16 cellular contexts compared by ENCODE assay signal in genomic region chr2:121520641-121520994, GRCh38. TPM values are rescaled to one million over a fixed set of nuclear protein-coding genes. Genes with fewer than 3 reads are reported as not detected.
DNase-seq lines count a peak whose midpoint lies in the region; ATAC-seq and TF ChIP-seq lines count a peak whose summit lies in the region.
"Had no signal": no experiment of that assay in that cellular context is flagged by ENCODE, and none has a peak within 500 bp of the region (broad histone marks: within the 10 kb centered on the region; RNA-seq: fewer than 3 reads in every experiment).

No MANE protein-coding gene starts in this region.

- peak overlapping the region; percentile 47 for H3K27ac Mint-ChIP-seq in activated T-cell treated with anti-CD3 and anti-CD28 coated beads, Interleukin-2, amount 50 U/mL, for 24 hours
- peak overlapping the region; percentile 64 for H3K27ac Mint-ChIP-seq in nephron progenitor cell

- no peak overlapping the region for H3K4me3 Mint-ChIP-seq in activated T-cell treated with anti-CD3 and anti-CD28 coated beads, Interleukin-2, amount 50 U/mL, for 24 hours
- no peak overlapping the region for H3K4me3 Mint-ChIP-seq in nephron progenitor cell

- peak overlapping the region; percentile 66 to 98 (median 96) for H3K27ac ChIP-seq in dorsolateral prefrontal cortex
- H3K27ac ChIP-seq in substantia nigra (ENCODE audit: low read depth, low read length, poor library complexity, severe bottlenecking): peak overlapping the region; percentile 94
- H3K27ac ChIP-seq: BLaER1 treated with 17β-estradiol and CSF1 and Interleukin-3, amounts not matched to agents 10 nM and 100 nM; PC-9 had no signal

- no peaks in the 10 kb centered on the region for H3K27me3 ChIP-seq in dorsolateral prefrontal cortex
- H3K27me3 ChIP-seq: BLaER1 treated with 17β-estradiol and CSF1 and Interleukin-3, amounts not matched to agents 10 nM and 100 nM had no signal

- DNase-seq in activated T-cell treated with anti-CD3 and anti-CD28 coated beads, Interleukin-2, amount 50 U/mL, for 24 hours: no peak
- DNase-seq in activated T-cell treated with anti-CD3 and anti-CD28 coated beads, Interleukin-2, amount 50 U/mL, for 48 hours: no peak
- no peak for DNase-seq in dorsolateral prefrontal cortex
- no peak for DNase-seq in nephron progenitor cell
- peak in 1 of 49 donors; percentile 13 for DNase-seq in substantia nigra (lab: John Stamatoyannopoulos, UW)
- no peak for DNase-seq in NOMO-1 treated with DMSO at 0.1 percent for 48 hours (lab: John Stamatoyannopoulos, UW; ENCODE audit: unreplicated experiment)
- DNase-seq: DMS 273 treated with DMSO at 0.1 percent for 48 hours, GOT3, KBM-7, NCI-H226, NCI-H69, PC-9 had no signal

- no peaks in the 10 kb centered on the region for H3K27me3 Mint-ChIP-seq in activated T-cell treated with anti-CD3 and anti-CD28 coated beads, Interleukin-2, amount 50 U/mL, for 24 hours
- H3K27me3 Mint-ChIP-seq in nephron progenitor cell (ENCODE audit: low read depth, poor library complexity): no peaks in the 10 kb centered on the region

- H3K36me3 Mint-ChIP-seq in activated T-cell treated with anti-CD3 and anti-CD28 coated beads, Interleukin-2, amount 50 U/mL, for 24 hours (ENCODE audit: low read depth): peaks cover 93% of the 10 kb centered on the region
- H3K36me3 Mint-ChIP-seq in nephron progenitor cell (ENCODE audit: low read depth): peaks cover 35% of the 10 kb centered on the region

- no peak for ATAC-seq in GM18498 (IDR thresholded peaks at IDR 0.05; ENCODE audit: unreplicated experiment)
- ATAC-seq in HG02623 (IDR thresholded peaks at IDR 0.05; ENCODE audit: unreplicated experiment): no peak

- H3K4me3 ChIP-seq in dorsolateral prefrontal cortex: peak overlapping the region in 2 of 59 donors; percentile 16 to 24
- H3K4me3 ChIP-seq: BLaER1 treated with 17β-estradiol and CSF1 and Interleukin-3, amounts not matched to agents 10 nM and 100 nM; PC-9 had no signal

- TF ChIP-seq CTCF in dorsolateral prefrontal cortex (IDR thresholded peaks at IDR 0.05 in 54 of 56, conservative IDR thresholded peaks at IDR 0.05 in 2 of 56; ENCODE audit: low read depth in 1 of 56, partially characterized antibody in 56 of 56): no peak
- no peak for TF ChIP-seq CTCF in nephron progenitor cell (IDR thresholded peaks at IDR 0.05)

- H3K4me1 Mint-ChIP-seq in activated T-cell treated with anti-CD3 and anti-CD28 coated beads, Interleukin-2, amount 50 U/mL, for 24 hours (ENCODE audit: low read depth): peaks cover 21% of the 10 kb centered on the region
- H3K4me1 Mint-ChIP-seq in nephron progenitor cell: peaks cover 12% of the 10 kb centered on the region

- intact Hi-C loops in dorsolateral prefrontal cortex (cut with DNase I): no loop called here

- H3K9me3 Mint-ChIP-seq in activated T-cell treated with anti-CD3 and anti-CD28 coated beads, Interleukin-2, amount 50 U/mL, for 24 hours: no peaks in the 10 kb centered on the region
- no peaks in the 10 kb centered on the region for H3K9me3 Mint-ChIP-seq in nephron progenitor cell

RNA-seq across cellular contexts. Expression of gene RNU4ATAC, which starts 10.1 kb away (rescaled TPM):
- total RNA-seq in dorsolateral prefrontal cortex: 10 to 100 TPM in 2 of 120 experiments, not detected in 118; 19.6 to 23.6 TPM
- total RNA-seq: A172, PC-9 had no signal
